ENCODE assay signal across 18 cellular contexts in genomic region chr2:57711991-57712390, GRCh38.
DNase-seq lines count a peak whose midpoint lies in the region; ATAC-seq and TF ChIP-seq lines count a peak whose summit lies in the region.
"Had no signal": no experiment of that assay in that cellular context is flagged by ENCODE, and none has a peak within 500 bp of the region (broad histone marks: within the 10 kb centered on the region; RNA-seq: fewer than 3 reads in every experiment).

No MANE protein-coding gene starts in this region.

- H3K4me1 ChIP-seq in HUES64 (ENCODE audit: insufficient read depth, low read length) = peaks cover 38% of the 10 kb centered on the region
- no peaks in the 10 kb centered on the region for H3K4me1 ChIP-seq in Caco-2

- intact Hi-C loops in Caco-2 (cut with micrococcal nuclease; ENCODE audit: unreplicated experiment) = no loop called here

- ATAC-seq in activated CD8-positive, alpha-beta T cell treated with anti-CD3 and anti-CD28 coated beads, Interleukin-2, amount 10 ng/mL, durations not matched to agents 7 days and 5 days = no peak

- H3K27me3 ChIP-seq in HUES64 (ENCODE audit: insufficient read depth, low read length) (no peaks in the 10 kb centered on the region), Caco-2 (replicated peaks; ENCODE audit: control insufficient read depth, insufficient read depth, low read length) (no peaks in the 10 kb centered on the region)
- H3K27me3 ChIP-seq: MG63 had no signal

- CTCF ChIA-PET in activated CD8-positive, alpha-beta T cell treated with anti-CD3 and anti-CD28 coated beads, Interleukin-2, amount 10 ng/mL, durations not matched to agents 7 days and 5 days (lab: Charles Lee) = interaction anchor here (0.7 to 1.1 kb wide), 2 partner anchors 9 to 16 kb away, joined by 3 read pairs; no protein-coding TSS in a partner anchor
- CTCF ChIA-PET in Caco-2 (lab: Charles Lee) = interaction anchor here (1.0 kb wide), 1 partner anchor 9 kb away, joined by 3 read pairs; no protein-coding TSS in a partner anchor

- no peaks in the 10 kb centered on the region for H3K4me1 Mint-ChIP-seq in activated CD8-positive, alpha-beta T cell treated with anti-CD3 and anti-CD28 coated beads, Interleukin-2, amount 10 ng/mL, durations not matched to agents 7 days and 5 days (ENCODE audit: low read depth)
- no peaks in the 10 kb centered on the region for H3K4me1 Mint-ChIP-seq in Caco-2 (ENCODE audit: low read depth, unreplicated experiment)

- H3K9me3 Mint-ChIP-seq in activated CD8-positive, alpha-beta T cell treated with anti-CD3 and anti-CD28 coated beads, Interleukin-2, amount 10 ng/mL, durations not matched to agents 7 days and 5 days (ENCODE audit: insufficient read depth) = no peaks in the 10 kb centered on the region
- H3K9me3 Mint-ChIP-seq in Caco-2 (ENCODE audit: unreplicated experiment) = no peaks in the 10 kb centered on the region

- no peaks in the 10 kb centered on the region for H3K36me3 Mint-ChIP-seq in activated CD8-positive, alpha-beta T cell treated with anti-CD3 and anti-CD28 coated beads, Interleukin-2, amount 10 ng/mL, durations not matched to agents 7 days and 5 days (ENCODE audit: low read depth)
- no peaks in the 10 kb centered on the region for H3K36me3 Mint-ChIP-seq in Caco-2 (ENCODE audit: insufficient read depth, unreplicated experiment)

- no peak overlapping the region for H3K4me3 Mint-ChIP-seq in activated CD8-positive, alpha-beta T cell treated with anti-CD3 and anti-CD28 coated beads, Interleukin-2, amount 10 ng/mL, durations not matched to agents 7 days and 5 days
- H3K4me3 Mint-ChIP-seq in Caco-2 (ENCODE audit: unreplicated experiment) = no peak overlapping the region

- whole genome bisulfite sequencing in HUES64 = 69% methylated on average over 1 of the region's 1 CpG

- H3K27ac Mint-ChIP-seq in activated CD8-positive, alpha-beta T cell treated with anti-CD3 and anti-CD28 coated beads, Interleukin-2, amount 10 ng/mL, durations not matched to agents 7 days and 5 days = no peak overlapping the region
- H3K27ac Mint-ChIP-seq in Caco-2 (ENCODE audit: unreplicated experiment) = no peak overlapping the region

- H3K4me3 ChIP-seq in HUES64 (ENCODE audit: low read length) (no peak overlapping the region), Caco-2 (ENCODE audit: low read depth, low read length) (no peak overlapping the region)
- H3K4me3 ChIP-seq: MG63 had no signal

- DNase-seq in NCI-H1930 (lab: John Stamatoyannopoulos, UW) (peak; percentile 82 to 91), NCI-H526 (lab: John Stamatoyannopoulos, UW) (peak; percentile 39 to 49), foreskin melanocyte (peak; percentile 67), Caco-2 (no peak), HK-2 (ENCODE audit: unreplicated experiment) (no peak)
- no peak for DNase-seq in activated CD8-positive, alpha-beta T cell treated with anti-CD3 and anti-CD28 coated beads, Interleukin-2, amount 10 ng/mL, durations not matched to agents 7 days and 5 days
- DNase-seq: C1 segment of cervical spinal cord, GDM1, H7, Kasumi-1, MG63, NCI-H1048, NCI-H1694 treated with DMSO at 0.1 percent for 48 hours, NCI-H226, NCI-H774, SHP77, SK-N-SH had no signal

- peak overlapping the region; percentile 7; the same call in 1 of the 2 replicates for H3K27ac ChIP-seq in HUES64 (ENCODE audit: low read depth, low read length)

- no peak overlapping the region for H3K9ac ChIP-seq in HUES64 (ENCODE audit: low read depth, low read length)
- H3K9ac ChIP-seq: SK-N-SH had no signal

- no peak for TF ChIP-seq CTCF in Caco-2 (IDR thresholded peaks at IDR 0.05; ENCODE audit: insufficient read depth in 1 of 2, low read depth in 1 of 2, low read length in 1 of 2, severe bottlenecking in 1 of 2, unreplicated experiment in 1 of 2)

- H3K9me3 ChIP-seq in HUES64 (ENCODE audit: insufficient read depth, low read depth, low read length) (no peaks in the 10 kb centered on the region), Caco-2 (no peaks in the 10 kb centered on the region)
- H3K9me3 ChIP-seq: MG63, SK-N-SH had no signal

- no peaks in the 10 kb centered on the region for H3K36me3 ChIP-seq in HUES64 (ENCODE audit: insufficient read depth, low read length)
- H3K36me3 ChIP-seq in Caco-2 (ENCODE audit: control insufficient read depth, insufficient read depth, low read length) = no peaks in the 10 kb centered on the region
- H3K36me3 ChIP-seq: MG63 had no signal

- no peaks in the 10 kb centered on the region for H3K27me3 Mint-ChIP-seq in activated CD8-positive, alpha-beta T cell treated with anti-CD3 and anti-CD28 coated beads, Interleukin-2, amount 10 ng/mL, durations not matched to agents 7 days and 5 days (ENCODE audit: low read depth)
- peaks cover 10% of the 10 kb centered on the region for H3K27me3 Mint-ChIP-seq in Caco-2 (ENCODE audit: insufficient read depth, unreplicated experiment)

- BruUV-seq in Caco-2 (replicated peaks; lab: Mats Ljungman, UMichigan) = no TSS peak

- POLR2A ChIA-PET in activated CD8-positive, alpha-beta T cell treated with anti-CD3 and anti-CD28 coated beads, Interleukin-2, amount 10 ng/mL, durations not matched to agents 7 days and 5 days (lab: Charles Lee) = no interaction called here
- POLR2A ChIA-PET in Caco-2 (lab: Charles Lee) = no interaction called here

Comparison
In these comparisons a context has a peak if more than half of its experiments do, and no peak if none do; other contexts are left out.
1. DNase-seq: peak in NCI-H1930 (2 of 2), NCI-H526 (2 of 2) and foreskin melanocyte (single experiment); none in activated CD8-positive, alpha-beta T cell treated with anti-CD3 and anti-CD28 coated beads, Interleukin-2, amount 10 ng/mL, durations not matched to agents 7 days and 5 days (single experiment), Caco-2 (0 of 2) and HK-2 (single experiment).